In genomic region chr2:151063271-151063670, GRCh38 we compare ENCODE assay signal across 12 cellular contexts.
DNase-seq lines count a peak whose midpoint lies in the region; ATAC-seq and TF ChIP-seq lines count a peak whose summit lies in the region.
"Had no signal": no experiment of that assay in that cellular context is flagged by ENCODE, and none has a peak within 500 bp of the region (broad histone marks: within the 10 kb centered on the region; RNA-seq: fewer than 3 reads in every experiment).

No MANE protein-coding gene starts in this region.

- H3K4me2 ChIP-seq in GM23248 (ENCODE audit: unreplicated experiment) = peak overlapping the region; percentile 58

- in situ Hi-C loops in GM23248 (cut with MboI) = no loop called here

- H3K9me2 ChIP-seq in GM23248 (ENCODE audit: insufficient read depth) = no peaks in the 10 kb centered on the region

- H3K79me2 ChIP-seq in GM23248 (ENCODE audit: insufficient read depth) = no peaks in the 10 kb centered on the region

- peak overlapping the region; percentile 11; the same call in 1 of the 2 replicates for H3K9ac ChIP-seq in GM23248

- H3K4me3 ChIP-seq in GM23248 = no peak overlapping the region
- H3K4me3 ChIP-seq in retinal pigment epithelial cell (ENCODE audit: low read length) = no peak overlapping the region

- TF ChIP-seq CTCF in retinal pigment epithelial cell (conservative IDR thresholded peaks at IDR 0.05; ENCODE audit: low read depth, low read length) = no peak

- no peaks in the 10 kb centered on the region for H3K36me3 ChIP-seq in GM23248 (ENCODE audit: low read depth)

- ATAC-seq in esophagus mucosa = peak; percentile 48
- ATAC-seq in HG02885 (IDR thresholded peaks at IDR 0.05; ENCODE audit: poor library complexity, unreplicated experiment) = no peak
- ATAC-seq in GM21515 (IDR thresholded peaks at IDR 0.05; ENCODE audit: unreplicated experiment) = no peak
- ATAC-seq: activated naive CD8-positive, alpha-beta T cell treated with anti-CD3 and anti-CD28 coated beads, Interleukin-2, amount 50 U/mL, for 24 hours; natural killer cell had no signal

- H4K20me1 ChIP-seq in GM23248 (ENCODE audit: insufficient read depth) = no peaks in the 10 kb centered on the region

- H2AFZ ChIP-seq in GM23248 = no peak overlapping the region

- H3K27me3 ChIP-seq in GM23248 (replicated peaks; ENCODE audit: insufficient read depth) = no peaks in the 10 kb centered on the region

- peaks cover 16% of the 10 kb centered on the region for H3K4me1 ChIP-seq in GM23248 (ENCODE audit: insufficient read depth)

- DNase-seq in GM23248 (peak; percentile 79), NCI-H345 treated with DMSO at 0.1 percent for 48 hours (lab: John Stamatoyannopoulos, UW; ENCODE audit: unreplicated experiment) (peak; percentile 12), retinal pigment epithelial cell (ENCODE audit: low read depth) (peak; percentile 83), COLO668 (lab: John Stamatoyannopoulos, UW; ENCODE audit: unreplicated experiment) (no peak)
- DNase-seq: activated naive CD8-positive, alpha-beta T cell treated with anti-CD3 and anti-CD28 coated beads, Interleukin-2, amount 50 U/mL, for 24 hours; natural killer cell; NCI-H1694 treated with DMSO at 0.1 percent for 48 hours; OCI-M1; T-helper 9 cell had no signal

- WGBS in GM23248 (ENCODE audit: low coverage in 1 of 2, low lambda C conversion rate in 2 of 2, missing lambda C conversion rate in 2 of 2), 2 experiments = 85 to 86% methylated on average over 3 of the region's 3 CpGs

- H3K27ac ChIP-seq in GM23248 = peak overlapping the region; percentile 69

- peaks cover 4% of the 10 kb centered on the region; the same call in 1 of the 2 replicates for H3F3A ChIP-seq in GM23248 (ENCODE audit: insufficient read depth)

- H3K9me3 ChIP-seq in GM23248 (ENCODE audit: low read depth) = no peaks in the 10 kb centered on the region
